Comparison of ENCODE assay signal across 10 cellular contexts in the genomic region with DNA sequence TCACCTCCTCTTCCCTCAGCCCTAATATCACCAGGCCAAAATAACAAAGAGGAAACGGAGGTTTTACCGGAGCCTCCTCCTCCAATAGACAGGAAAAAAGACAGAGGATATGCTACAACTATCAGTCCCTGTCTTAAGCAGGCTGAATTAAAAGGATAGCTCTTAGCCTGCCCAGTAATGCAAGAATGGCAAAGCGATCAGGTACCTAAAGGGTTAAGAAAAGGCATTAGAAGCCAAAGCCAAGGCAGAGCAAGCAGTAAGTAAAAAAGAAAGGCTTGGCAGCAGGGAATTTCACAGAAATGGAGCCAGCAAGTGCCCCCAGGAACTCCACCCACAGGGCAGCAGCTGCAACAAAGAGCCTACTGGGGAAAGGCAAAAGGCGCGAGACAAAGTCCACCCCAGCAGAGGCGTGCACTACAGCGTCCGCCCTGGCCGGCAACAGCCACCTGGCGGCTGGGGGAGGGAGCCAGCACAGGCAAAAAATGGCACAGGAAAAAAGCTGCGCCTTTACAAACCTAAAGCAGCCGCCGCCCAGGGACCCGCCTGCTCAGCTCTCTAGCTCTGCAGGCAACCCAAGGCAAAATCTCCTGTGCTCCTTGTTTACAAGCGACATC.
DNase-seq lines count a peak whose midpoint lies in the region; ATAC-seq and TF ChIP-seq lines count a peak whose summit lies in the region.
"Had no signal": no experiment of that assay in that cellular context is flagged by ENCODE, and none has a peak within 500 bp of the region (broad histone marks: within the 10 kb centered on the region; RNA-seq: fewer than 3 reads in every experiment).

No MANE protein-coding gene starts in this region.

- H3K4me1 Mint-ChIP-seq in activated CD4-positive, alpha-beta T cell treated with anti-CD3 and anti-CD28 coated beads for 36 hours: peaks cover 2% of the 10 kb centered on the region
- no peaks in the 10 kb centered on the region for H3K4me1 Mint-ChIP-seq in stimulated activated memory B cell treated with anti-CD40 and anti-IgM and Interleukin-4, amounts not matched to agents 10 μg/mL and 1 μg/mL and 100 μg/mL, for 72 hours
- no peaks in the 10 kb centered on the region for H3K4me1 Mint-ChIP-seq in stimulated activated effector memory CD8-positive, alpha-beta T cell treated with anti-CD3 and anti-CD28 coated beads, Interleukin-12 subunit alpha, Interleukin-12 subunit beta, amount 100 ng/mL, for 72 hours

- no peaks in the 10 kb centered on the region for H3K4me1 ChIP-seq in Peyer's patch
- no peaks in the 10 kb centered on the region for H3K4me1 ChIP-seq in hepatocyte (ENCODE audit: insufficient read depth)
- H3K4me1 ChIP-seq: heart right ventricle had no signal

- no peaks in the 10 kb centered on the region for H3K9me2 ChIP-seq in hepatocyte (replicated peaks; ENCODE audit: insufficient read depth)

- H2AFZ ChIP-seq in hepatocyte: no peak overlapping the region

- H3K4me2 ChIP-seq in hepatocyte: peak overlapping the region; percentile 62

- peaks cover 16% of the 10 kb centered on the region for H3K36me3 Mint-ChIP-seq in activated CD4-positive, alpha-beta T cell treated with anti-CD3 and anti-CD28 coated beads for 36 hours (ENCODE audit: low read depth)
- peaks cover 46% of the 10 kb centered on the region for H3K36me3 Mint-ChIP-seq in stimulated activated memory B cell treated with anti-CD40 and anti-IgM and Interleukin-4, amounts not matched to agents 10 μg/mL and 1 μg/mL and 100 μg/mL, for 72 hours
- H3K36me3 Mint-ChIP-seq in stimulated activated effector memory CD8-positive, alpha-beta T cell treated with anti-CD3 and anti-CD28 coated beads, Interleukin-12 subunit alpha, Interleukin-12 subunit beta, amount 100 ng/mL, for 72 hours: no peaks in the 10 kb centered on the region

- H3K27ac ChIP-seq in Peyer's patch: peak overlapping the region in 3 of 4 donors; percentile 9 to 63 (median 58)
- H3K27ac ChIP-seq in hepatocyte: peak overlapping the region; percentile 57
- H3K27ac ChIP-seq: heart right ventricle, SK-N-MC had no signal

- H3K27me3 ChIP-seq in Peyer's patch (no peaks in the 10 kb centered on the region), hepatocyte (no peaks in the 10 kb centered on the region)

- POLR2A ChIA-PET in activated CD4-positive, alpha-beta T cell treated with anti-CD3 and anti-CD28 coated beads for 36 hours (lab: Charles Lee): no interaction called here

- H3K36me3 ChIP-seq in Peyer's patch: no peaks in the 10 kb centered on the region
- H3K36me3 ChIP-seq in hepatocyte (replicated peaks; ENCODE audit: insufficient read depth, low read depth): no peaks in the 10 kb centered on the region
- H3K36me3 ChIP-seq: heart right ventricle had no signal

- H3K4me3 ChIP-seq in Peyer's patch (peak overlapping the region in 2 of 4 donors; percentile 14 to 22), hepatocyte (peak overlapping the region; percentile 0)
- H3K4me3 ChIP-seq: SK-N-MC had no signal

- WGBS in hepatocyte (ENCODE audit: low lambda C conversion rate, missing lambda C conversion rate): 43% methylated on average over 15 of the region's 15 CpGs

- CTCF ChIA-PET in activated CD4-positive, alpha-beta T cell treated with anti-CD3 and anti-CD28 coated beads for 36 hours (lab: Charles Lee): interaction anchor here (0.6 to 1.4 kb wide), 2 partner anchors 161 to 220 kb away, joined by 3 read pairs; partner anchors contain the start of gene ZC4H2

- H3K9me3 ChIP-seq in Peyer's patch: no peaks in the 10 kb centered on the region
- no peaks in the 10 kb centered on the region for H3K9me3 ChIP-seq in hepatocyte (ENCODE audit: low read depth)

- H3K79me2 ChIP-seq in hepatocyte: no peaks in the 10 kb centered on the region

- peak; percentile 11 for DNase-seq in activated CD4-positive, alpha-beta T cell treated with anti-CD3 and anti-CD28 coated beads for 36 hours
- no peak for DNase-seq in activated CD4-positive, alpha-beta T cell treated with anti-CD3 and anti-CD28 coated beads for 1 hour
- DNase-seq in Peyer's patch (peak in 2 of 3 donors; percentile 79 to 81), hepatocyte (ENCODE audit: low spot score) (peak; percentile 71), occipital lobe (lab: John Stamatoyannopoulos, UW) (no peak), HCEC 1CT (no peak)
- no peak for DNase-seq in stimulated activated effector memory CD8-positive, alpha-beta T cell treated with anti-CD3 and anti-CD28 coated beads, Interleukin-12 subunit alpha, Interleukin-12 subunit beta, amount 100 ng/mL, for 72 hours (ENCODE audit: low spot score in 2 of 2)
- DNase-seq: heart right ventricle had no signal

- no peak for ATAC-seq in activated CD4-positive, alpha-beta T cell treated with anti-CD3 and anti-CD28 coated beads for 36 hours
- no peak for ATAC-seq in stimulated activated memory B cell treated with anti-CD40 and anti-IgM and Interleukin-4, amounts not matched to agents 10 μg/mL and 1 μg/mL and 100 μg/mL, for 72 hours
- no peak for ATAC-seq in stimulated activated effector memory CD8-positive, alpha-beta T cell treated with anti-CD3 and anti-CD28 coated beads, Interleukin-12 subunit alpha, Interleukin-12 subunit beta, amount 100 ng/mL, for 72 hours

- H3K27ac Mint-ChIP-seq in activated CD4-positive, alpha-beta T cell treated with anti-CD3 and anti-CD28 coated beads for 36 hours: no peak overlapping the region
- no peak overlapping the region for H3K27ac Mint-ChIP-seq in stimulated activated memory B cell treated with anti-CD40 and anti-IgM and Interleukin-4, amounts not matched to agents 10 μg/mL and 1 μg/mL and 100 μg/mL, for 72 hours
- no peak overlapping the region for H3K27ac Mint-ChIP-seq in stimulated activated effector memory CD8-positive, alpha-beta T cell treated with anti-CD3 and anti-CD28 coated beads, Interleukin-12 subunit alpha, Interleukin-12 subunit beta, amount 100 ng/mL, for 72 hours

- no peaks in the 10 kb centered on the region for H3K27me3 Mint-ChIP-seq in activated CD4-positive, alpha-beta T cell treated with anti-CD3 and anti-CD28 coated beads for 36 hours
- no peaks in the 10 kb centered on the region for H3K27me3 Mint-ChIP-seq in stimulated activated memory B cell treated with anti-CD40 and anti-IgM and Interleukin-4, amounts not matched to agents 10 μg/mL and 1 μg/mL and 100 μg/mL, for 72 hours

- H3K9me3 Mint-ChIP-seq in activated CD4-positive, alpha-beta T cell treated with anti-CD3 and anti-CD28 coated beads for 36 hours (ENCODE audit: low read depth): peaks cover 5% of the 10 kb centered on the region
- peaks cover 12% of the 10 kb centered on the region for H3K9me3 Mint-ChIP-seq in stimulated activated memory B cell treated with anti-CD40 and anti-IgM and Interleukin-4, amounts not matched to agents 10 μg/mL and 1 μg/mL and 100 μg/mL, for 72 hours
- H3K9me3 Mint-ChIP-seq in stimulated activated effector memory CD8-positive, alpha-beta T cell treated with anti-CD3 and anti-CD28 coated beads, Interleukin-12 subunit alpha, Interleukin-12 subunit beta, amount 100 ng/mL, for 72 hours: peaks cover 12% of the 10 kb centered on the region

- intact Hi-C loops in activated CD4-positive, alpha-beta T cell treated with anti-CD3 and anti-CD28 coated beads for 36 hours (cut with DNase I, micrococcal nuclease): no loop called here

- TF ChIP-seq CTCF in Peyer's patch (IDR thresholded peaks at IDR 0.05): peak in 3 of 6 experiments; percentile 53 to 59 (median 58)
- peak; percentile 22 for TF ChIP-seq CTCF in hepatocyte (IDR thresholded peaks at IDR 0.05; ENCODE audit: poor library complexity)

- no peaks in the 10 kb centered on the region for H4K20me1 ChIP-seq in hepatocyte (ENCODE audit: insufficient read depth, poor library complexity, severe bottlenecking)

- H3K4me3 Mint-ChIP-seq in activated CD4-positive, alpha-beta T cell treated with anti-CD3 and anti-CD28 coated beads for 36 hours: no peak overlapping the region
- H3K4me3 Mint-ChIP-seq in stimulated activated memory B cell treated with anti-CD40 and anti-IgM and Interleukin-4, amounts not matched to agents 10 μg/mL and 1 μg/mL and 100 μg/mL, for 72 hours: peak overlapping the region; percentile 31
- no peak overlapping the region for H3K4me3 Mint-ChIP-seq in stimulated activated effector memory CD8-positive, alpha-beta T cell treated with anti-CD3 and anti-CD28 coated beads, Interleukin-12 subunit alpha, Interleukin-12 subunit beta, amount 100 ng/mL, for 72 hours

- TF ChIP-seq POLR2A in Peyer's patch (IDR thresholded peaks at IDR 0.05): no peak

Comparison
In these comparisons a context has a peak if more than half of its experiments do, and no peak if none do; other contexts are left out.
1. DNase-seq: peak in activated CD4-positive, alpha-beta T cell treated with anti-CD3 and anti-CD28 coated beads for 36 hours (single experiment), Peyer's patch (2 of 3) and hepatocyte (single experiment); none in activated CD4-positive, alpha-beta T cell treated with anti-CD3 and anti-CD28 coated beads for 1 hour (single experiment), occipital lobe (single experiment), HCEC 1CT (single experiment) and stimulated activated effector memory CD8-positive, alpha-beta T cell treated with anti-CD3 and anti-CD28 coated beads, Interleukin-12 subunit alpha, Interleukin-12 subunit beta, amount 100 ng/mL, for 72 hours (0 of 2).